ENCODE assay signal across 1 cellular context in the genomic region with DNA sequence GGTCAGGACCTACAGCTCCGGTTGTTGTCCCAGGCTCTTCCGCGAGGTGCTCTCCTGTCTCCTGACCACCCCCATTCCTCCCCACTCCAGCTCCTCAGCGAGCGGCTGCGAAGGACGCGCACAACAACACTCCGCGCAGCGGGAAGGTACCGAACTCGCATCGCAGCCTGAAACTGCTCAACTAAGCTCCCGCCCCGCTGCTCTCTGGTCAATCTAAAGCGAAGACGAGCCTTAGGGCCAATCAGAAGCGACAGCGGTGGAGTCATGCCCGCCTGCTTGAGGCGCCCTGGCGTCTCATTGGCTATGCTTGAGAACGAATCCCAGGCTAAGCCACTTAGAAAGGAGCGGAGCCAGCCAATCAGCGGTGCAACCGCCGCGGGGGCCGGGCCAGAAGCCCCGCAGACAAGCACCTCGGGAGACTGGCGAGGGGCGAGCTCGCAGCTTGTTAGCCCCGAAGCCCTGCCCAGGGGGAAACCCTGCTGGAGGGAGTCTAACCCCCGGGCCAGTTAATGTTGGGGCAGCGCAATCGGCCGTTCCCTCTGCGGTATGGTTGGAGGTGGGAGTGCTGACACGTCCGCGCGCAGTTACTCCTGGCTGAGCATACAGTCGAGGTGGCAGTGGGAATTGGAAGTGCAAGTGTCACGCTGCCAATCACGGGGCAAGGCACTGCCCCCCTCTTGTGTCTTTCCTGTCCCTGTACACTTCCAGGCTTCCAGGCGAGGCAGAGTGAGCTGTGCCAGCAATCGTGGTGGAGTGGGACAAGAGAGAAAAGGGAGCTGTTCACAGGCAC.
TF ChIP-seq lines count a peak whose summit lies in the region.

No MANE protein-coding gene starts in this region.

TF ChIP-seq in H1, 55 proteins besides CTCF, POLR2A, EP300 and RAD21:
- TF ChIP-seq ASH2L (IDR thresholded peaks at IDR 0.05; ENCODE audit: low read length) (no peak), USF2 (IDR thresholded peaks at IDR 0.05; ENCODE audit: low read length) (no peak), NANOG (IDR thresholded peaks at IDR 0.05; ENCODE audit: insufficient read depth, low read depth, low read length, poor library complexity, severe bottlenecking) (no peak), TEAD4 (IDR thresholded peaks at IDR 0.05; ENCODE audit: low read depth, low read length) (no peak), TCF12 (IDR thresholded peaks at IDR 0.05; ENCODE audit: low read depth, low read length) (0 out of 2 replicates have a peak, but pooled peaks have one; percentile 70), CREB1 (IDR thresholded peaks at IDR 0.05) (peak; percentile 51), SIN3A (conservative IDR thresholded peaks at IDR 0.05 in 1 of 2, IDR thresholded peaks at IDR 0.05 in 1 of 2; ENCODE audit: low read depth in 1 of 2, low read length in 2 of 2) (no peak; a peak in 1 of 4 replicates), SIRT6 (IDR thresholded peaks at IDR 0.05; ENCODE audit: low read length) (no peak), CHD1 (IDR thresholded peaks at IDR 0.05; ENCODE audit: low read depth, low read length) (no peak), BRCA1 (IDR thresholded peaks at IDR 0.05; ENCODE audit: low read depth, low read length) (no peak), SAP30 (IDR thresholded peaks at IDR 0.05; ENCODE audit: insufficient read depth, insufficient replicate concordance, low read length) (no peak), KDM4A (IDR thresholded peaks at IDR 0.05; ENCODE audit: low read depth, low read length, severe bottlenecking) (peak; percentile 93), RBBP5 (IDR thresholded peaks at IDR 0.05; ENCODE audit: borderline replicate concordance, low read depth, low read length) (peak; percentile 60; the same call in 1 of the 2 replicates), PHF8 (conservative IDR thresholded peaks at IDR 0.05; ENCODE audit: low read depth, low read length) (no peak), POLR2AphosphoS5 (IDR thresholded peaks at IDR 0.05; ENCODE audit: low read depth, low read length) (no peak; the same call in 1 of the 2 replicates), HDAC2 (IDR thresholded peaks at IDR 0.05; ENCODE audit: borderline replicate concordance in 1 of 2, low read depth in 2 of 2, low read length in 2 of 2) (no peak), ATF3 (IDR thresholded peaks at IDR 0.05; ENCODE audit: insufficient read depth, low read depth, low read length) (no peak), RNF2 (IDR thresholded peaks at IDR 0.05; ENCODE audit: borderline replicate concordance, low read depth, low read length, missing control alignments, poor library complexity, severe bottlenecking) (no peak), JUND (IDR thresholded peaks at IDR 0.05; ENCODE audit: low read length) (no peak), TBP (IDR thresholded peaks at IDR 0.05; ENCODE audit: low read depth, low read length) (peak; percentile 43; the same call in 1 of the 2 replicates), BACH1 (IDR thresholded peaks at IDR 0.05; ENCODE audit: low read length) (peak; percentile 18; the same call in 1 of the 2 replicates), RXRA (IDR thresholded peaks at IDR 0.05; ENCODE audit: insufficient read depth, low read depth, low read length) (no peak), KDM1A (IDR thresholded peaks at IDR 0.05; ENCODE audit: borderline replicate concordance, low read length) (no peak), POU5F1 (IDR thresholded peaks at IDR 0.05; ENCODE audit: low read depth, low read length) (no peak), NRF1 (IDR thresholded peaks at IDR 0.05; ENCODE audit: low read depth, low read length) (no peak), RFX5 (IDR thresholded peaks at IDR 0.05; ENCODE audit: borderline replicate concordance, low read depth, low read length) (no peak), GTF2F1 (IDR thresholded peaks at IDR 0.05; ENCODE audit: borderline replicate concordance, low read depth, low read length) (no peak), SP2 (IDR thresholded peaks at IDR 0.05; ENCODE audit: low read length) (peak; percentile 94), JUN (IDR thresholded peaks at IDR 0.05; ENCODE audit: low read depth, low read length) (no peak), SP4 (IDR thresholded peaks at IDR 0.05; ENCODE audit: low read length) (peak; percentile 82; the same call in 1 of the 2 replicates), E2F6 (IDR thresholded peaks at IDR 0.05) (peak; percentile 32; the same call in 1 of the 2 replicates), TAF7 (optimal IDR thresholded peaks at IDR 0.05; ENCODE audit: borderline replicate concordance, low read depth, low read length) (no peak), GABPA (IDR thresholded peaks at IDR 0.05; ENCODE audit: borderline replicate concordance, insufficient read depth, low read length) (0 out of 2 replicates have a peak, but pooled peaks have one; percentile 2), CHD2 (IDR thresholded peaks at IDR 0.05; ENCODE audit: low read length) (peak; percentile 97), SIX5 (IDR thresholded peaks at IDR 0.05; ENCODE audit: low read depth, low read length) (no peak), SUZ12 (IDR thresholded peaks at IDR 0.05; ENCODE audit: low read length) (no peak), SP1 (IDR thresholded peaks at IDR 0.05; ENCODE audit: low read depth, low read length) (peak; percentile 100), SRF (IDR thresholded peaks at IDR 0.05; ENCODE audit: low read depth, low read length) (no peak), KDM5A (IDR thresholded peaks at IDR 0.05; ENCODE audit: low read length) (no peak), TAF1 (IDR thresholded peaks at IDR 0.05; ENCODE audit: low read depth, low read length) (peak; percentile 69; the same call in 1 of the 2 replicates), ZNF274 (IDR thresholded peaks at IDR 0.05; ENCODE audit: borderline replicate concordance, extremely low read depth, low read length) (no peak), CBX5 (IDR thresholded peaks at IDR 0.05; ENCODE audit: low read depth, low read length) (no peak), EZH2 (IDR thresholded peaks at IDR 0.05; ENCODE audit: low read depth, low read length, severe bottlenecking) (no peak), CEBPB (IDR thresholded peaks at IDR 0.05; ENCODE audit: low read depth, low read length) (no peak), YY1 (IDR thresholded peaks at IDR 0.05; ENCODE audit: low read depth, low read length) (no peak), MAX (IDR thresholded peaks at IDR 0.05) (peak; percentile 16; the same call in 1 of the 2 replicates), MAFK (IDR thresholded peaks at IDR 0.05; ENCODE audit: low read depth, low read length) (no peak), EGR1 (IDR thresholded peaks at IDR 0.05; ENCODE audit: borderline replicate concordance, low read depth, low read length) (no peak), FOSL1 (IDR thresholded peaks at IDR 0.05; ENCODE audit: insufficient read depth, low read depth, low read length) (no peak), CTBP2 (IDR thresholded peaks at IDR 0.05; ENCODE audit: borderline replicate concordance, insufficient read depth, insufficient read length, low read length) (no peak), BCL11A (IDR thresholded peaks at IDR 0.05; ENCODE audit: low read depth in 2 of 2, low read length in 2 of 2) (no peak), CBX8 (IDR thresholded peaks at IDR 0.05; ENCODE audit: borderline replicate concordance, low read depth, low read length) (no peak), HDAC6 (IDR thresholded peaks at IDR 0.05; ENCODE audit: low read depth, low read length) (no peak)
- TF ChIP-seq, protein P1, sequence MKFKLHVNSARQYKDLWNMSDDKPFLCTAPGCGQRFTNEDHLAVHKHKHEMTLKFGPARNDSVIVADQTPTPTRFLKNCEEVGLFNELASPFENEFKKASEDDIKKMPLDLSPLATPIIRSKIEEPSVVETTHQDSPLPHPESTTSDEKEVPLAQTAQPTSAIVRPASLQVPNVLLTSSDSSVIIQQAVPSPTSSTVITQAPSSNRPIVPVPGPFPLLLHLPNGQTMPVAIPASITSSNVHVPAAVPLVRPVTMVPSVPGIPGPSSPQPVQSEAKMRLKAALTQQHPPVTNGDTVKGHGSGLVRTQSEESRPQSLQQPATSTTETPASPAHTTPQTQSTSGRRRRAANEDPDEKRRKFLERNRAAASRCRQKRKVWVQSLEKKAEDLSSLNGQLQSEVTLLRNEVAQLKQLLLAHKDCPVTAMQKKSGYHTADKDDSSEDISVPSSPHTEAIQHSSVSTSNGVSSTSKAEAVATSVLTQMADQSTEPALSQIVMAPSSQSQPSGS (IDR thresholded peaks at IDR 0.05; ENCODE audit: low read length) = no peak
- TF ChIP-seq, protein P2, sequence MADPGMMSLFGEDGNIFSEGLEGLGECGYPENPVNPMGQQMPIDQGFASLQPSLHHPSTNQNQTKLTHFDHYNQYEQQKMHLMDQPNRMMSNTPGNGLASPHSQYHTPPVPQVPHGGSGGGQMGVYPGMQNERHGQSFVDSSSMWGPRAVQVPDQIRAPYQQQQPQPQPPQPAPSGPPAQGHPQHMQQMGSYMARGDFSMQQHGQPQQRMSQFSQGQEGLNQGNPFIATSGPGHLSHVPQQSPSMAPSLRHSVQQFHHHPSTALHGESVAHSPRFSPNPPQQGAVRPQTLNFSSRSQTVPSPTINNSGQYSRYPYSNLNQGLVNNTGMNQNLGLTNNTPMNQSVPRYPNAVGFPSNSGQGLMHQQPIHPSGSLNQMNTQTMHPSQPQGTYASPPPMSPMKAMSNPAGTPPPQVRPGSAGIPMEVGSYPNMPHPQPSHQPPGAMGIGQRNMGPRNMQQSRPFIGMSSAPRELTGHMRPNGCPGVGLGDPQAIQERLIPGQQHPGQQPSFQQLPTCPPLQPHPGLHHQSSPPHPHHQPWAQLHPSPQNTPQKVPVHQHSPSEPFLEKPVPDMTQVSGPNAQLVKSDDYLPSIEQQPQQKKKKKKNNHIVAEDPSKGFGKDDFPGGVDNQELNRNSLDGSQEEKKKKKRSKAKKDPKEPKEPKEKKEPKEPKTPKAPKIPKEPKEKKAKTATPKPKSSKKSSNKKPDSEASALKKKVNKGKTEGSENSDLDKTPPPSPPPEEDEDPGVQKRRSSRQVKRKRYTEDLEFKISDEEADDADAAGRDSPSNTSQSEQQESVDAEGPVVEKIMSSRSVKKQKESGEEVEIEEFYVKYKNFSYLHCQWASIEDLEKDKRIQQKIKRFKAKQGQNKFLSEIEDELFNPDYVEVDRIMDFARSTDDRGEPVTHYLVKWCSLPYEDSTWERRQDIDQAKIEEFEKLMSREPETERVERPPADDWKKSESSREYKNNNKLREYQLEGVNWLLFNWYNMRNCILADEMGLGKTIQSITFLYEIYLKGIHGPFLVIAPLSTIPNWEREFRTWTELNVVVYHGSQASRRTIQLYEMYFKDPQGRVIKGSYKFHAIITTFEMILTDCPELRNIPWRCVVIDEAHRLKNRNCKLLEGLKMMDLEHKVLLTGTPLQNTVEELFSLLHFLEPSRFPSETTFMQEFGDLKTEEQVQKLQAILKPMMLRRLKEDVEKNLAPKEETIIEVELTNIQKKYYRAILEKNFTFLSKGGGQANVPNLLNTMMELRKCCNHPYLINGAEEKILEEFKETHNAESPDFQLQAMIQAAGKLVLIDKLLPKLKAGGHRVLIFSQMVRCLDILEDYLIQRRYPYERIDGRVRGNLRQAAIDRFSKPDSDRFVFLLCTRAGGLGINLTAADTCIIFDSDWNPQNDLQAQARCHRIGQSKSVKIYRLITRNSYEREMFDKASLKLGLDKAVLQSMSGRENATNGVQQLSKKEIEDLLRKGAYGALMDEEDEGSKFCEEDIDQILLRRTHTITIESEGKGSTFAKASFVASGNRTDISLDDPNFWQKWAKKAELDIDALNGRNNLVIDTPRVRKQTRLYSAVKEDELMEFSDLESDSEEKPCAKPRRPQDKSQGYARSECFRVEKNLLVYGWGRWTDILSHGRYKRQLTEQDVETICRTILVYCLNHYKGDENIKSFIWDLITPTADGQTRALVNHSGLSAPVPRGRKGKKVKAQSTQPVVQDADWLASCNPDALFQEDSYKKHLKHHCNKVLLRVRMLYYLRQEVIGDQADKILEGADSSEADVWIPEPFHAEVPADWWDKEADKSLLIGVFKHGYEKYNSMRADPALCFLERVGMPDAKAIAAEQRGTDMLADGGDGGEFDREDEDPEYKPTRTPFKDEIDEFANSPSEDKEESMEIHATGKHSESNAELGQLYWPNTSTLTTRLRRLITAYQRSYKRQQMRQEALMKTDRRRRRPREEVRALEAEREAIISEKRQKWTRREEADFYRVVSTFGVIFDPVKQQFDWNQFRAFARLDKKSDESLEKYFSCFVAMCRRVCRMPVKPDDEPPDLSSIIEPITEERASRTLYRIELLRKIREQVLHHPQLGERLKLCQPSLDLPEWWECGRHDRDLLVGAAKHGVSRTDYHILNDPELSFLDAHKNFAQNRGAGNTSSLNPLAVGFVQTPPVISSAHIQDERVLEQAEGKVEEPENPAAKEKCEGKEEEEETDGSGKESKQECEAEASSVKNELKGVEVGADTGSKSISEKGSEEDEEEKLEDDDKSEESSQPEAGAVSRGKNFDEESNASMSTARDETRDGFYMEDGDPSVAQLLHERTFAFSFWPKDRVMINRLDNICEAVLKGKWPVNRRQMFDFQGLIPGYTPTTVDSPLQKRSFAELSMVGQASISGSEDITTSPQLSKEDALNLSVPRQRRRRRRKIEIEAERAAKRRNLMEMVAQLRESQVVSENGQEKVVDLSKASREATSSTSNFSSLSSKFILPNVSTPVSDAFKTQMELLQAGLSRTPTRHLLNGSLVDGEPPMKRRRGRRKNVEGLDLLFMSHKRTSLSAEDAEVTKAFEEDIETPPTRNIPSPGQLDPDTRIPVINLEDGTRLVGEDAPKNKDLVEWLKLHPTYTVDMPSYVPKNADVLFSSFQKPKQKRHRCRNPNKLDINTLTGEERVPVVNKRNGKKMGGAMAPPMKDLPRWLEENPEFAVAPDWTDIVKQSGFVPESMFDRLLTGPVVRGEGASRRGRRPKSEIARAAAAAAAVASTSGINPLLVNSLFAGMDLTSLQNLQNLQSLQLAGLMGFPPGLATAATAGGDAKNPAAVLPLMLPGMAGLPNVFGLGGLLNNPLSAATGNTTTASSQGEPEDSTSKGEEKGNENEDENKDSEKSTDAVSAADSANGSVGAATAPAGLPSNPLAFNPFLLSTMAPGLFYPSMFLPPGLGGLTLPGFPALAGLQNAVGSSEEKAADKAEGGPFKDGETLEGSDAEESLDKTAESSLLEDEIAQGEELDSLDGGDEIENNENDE (IDR thresholded peaks at IDR 0.05; ENCODE audit: insufficient replicate concordance, low read length) = no peak
